ENCODE assay signal across 2 cellular contexts in the genomic region with DNA sequence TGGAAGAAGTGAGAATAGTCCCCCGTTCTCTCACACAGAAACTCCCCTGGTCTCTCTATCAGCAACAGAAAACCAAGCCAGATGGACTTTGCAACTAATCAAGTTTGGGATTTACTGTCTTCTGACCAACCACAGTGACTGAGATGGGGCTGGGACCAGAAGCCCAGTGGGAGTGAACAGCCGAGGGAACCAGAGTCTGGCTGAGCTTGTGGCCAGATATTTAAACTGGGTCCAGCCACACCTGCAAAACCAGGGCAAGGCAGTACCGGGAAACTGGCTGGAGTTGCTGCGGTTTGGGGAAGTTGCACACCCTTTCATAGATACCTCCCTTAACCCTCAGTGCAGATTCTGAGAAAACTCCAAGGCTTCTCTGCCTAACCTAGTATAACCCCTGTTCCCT.
TF ChIP-seq lines count a peak whose summit lies in the region.

No MANE protein-coding gene starts in this region.

TF ChIP-seq in liver, 16 proteins besides CTCF, POLR2A, EP300 and RAD21:
- TF ChIP-seq YY1 (IDR thresholded peaks at IDR 0.05) (peak; percentile 32), SP1 (IDR thresholded peaks at IDR 0.05) (peak; percentile 72), JUND (IDR thresholded peaks at IDR 0.05) (peak in 1 of 2 donors; percentile 12), RXRA (IDR thresholded peaks at IDR 0.05) (peak; percentile 43 to 59), HNF4A (conservative IDR thresholded peaks at IDR 0.05) (peak; percentile 84 to 88), HNF4G (IDR thresholded peaks at IDR 0.05) (peak; percentile 75), GABPA (IDR thresholded peaks at IDR 0.05 in 1 of 2, conservative IDR thresholded peaks at IDR 0.05 in 1 of 2) (no peak), EGR1 (IDR thresholded peaks at IDR 0.05; ENCODE audit: low read depth in 2 of 2) (no peak)
- TF ChIP-seq, protein P1, sequence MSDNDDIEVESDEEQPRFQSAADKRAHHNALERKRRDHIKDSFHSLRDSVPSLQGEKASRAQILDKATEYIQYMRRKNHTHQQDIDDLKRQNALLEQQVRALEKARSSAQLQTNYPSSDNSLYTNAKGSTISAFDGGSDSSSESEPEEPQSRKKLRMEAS (IDR thresholded peaks at IDR 0.05) = no peak
- TF ChIP-seq, protein P2, sequence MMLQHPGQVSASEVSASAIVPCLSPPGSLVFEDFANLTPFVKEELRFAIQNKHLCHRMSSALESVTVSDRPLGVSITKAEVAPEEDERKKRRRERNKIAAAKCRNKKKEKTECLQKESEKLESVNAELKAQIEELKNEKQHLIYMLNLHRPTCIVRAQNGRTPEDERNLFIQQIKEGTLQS (IDR thresholded peaks at IDR 0.05) = no peak

TF ChIP-seq in HepG2, 621 proteins besides CTCF, POLR2A, EP300 and RAD21:
- TF ChIP-seq GABPB1 (CRISPR knock-in tag; IDR thresholded peaks at IDR 0.05) (no peak), MYC (CRISPR knock-in tag; IDR thresholded peaks at IDR 0.05; ENCODE audit: borderline replicate concordance) (no peak), HMG20A (CRISPR knock-in tag; IDR thresholded peaks at IDR 0.05; ENCODE audit: borderline replicate concordance) (no peak), NONO (IDR thresholded peaks at IDR 0.05) (no peak), NONO (CRISPR knock-in tag; conservative IDR thresholded peaks at IDR 0.05) (no peak), SALL2 (CRISPR knock-in tag; IDR thresholded peaks at IDR 0.05) (no peak), POLR2G (IDR thresholded peaks at IDR 0.05; ENCODE audit: low read depth, low read length) (no peak), ZNF234 (CRISPR knock-in tag; conservative IDR thresholded peaks at IDR 0.05) (no peak), SMARCE1 (IDR thresholded peaks at IDR 0.05; ENCODE audit: borderline replicate concordance) (no peak)
- TF ChIP-seq, protein P3, sequence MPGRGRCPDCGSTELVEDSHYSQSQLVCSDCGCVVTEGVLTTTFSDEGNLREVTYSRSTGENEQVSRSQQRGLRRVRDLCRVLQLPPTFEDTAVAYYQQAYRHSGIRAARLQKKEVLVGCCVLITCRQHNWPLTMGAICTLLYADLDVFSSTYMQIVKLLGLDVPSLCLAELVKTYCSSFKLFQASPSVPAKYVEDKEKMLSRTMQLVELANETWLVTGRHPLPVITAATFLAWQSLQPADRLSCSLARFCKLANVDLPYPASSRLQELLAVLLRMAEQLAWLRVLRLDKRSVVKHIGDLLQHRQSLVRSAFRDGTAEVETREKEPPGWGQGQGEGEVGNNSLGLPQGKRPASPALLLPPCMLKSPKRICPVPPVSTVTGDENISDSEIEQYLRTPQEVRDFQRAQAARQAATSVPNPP (CRISPR knock-in tag; IDR thresholded peaks at IDR 0.05) = no peak
- TF ChIP-seq, protein P4, sequence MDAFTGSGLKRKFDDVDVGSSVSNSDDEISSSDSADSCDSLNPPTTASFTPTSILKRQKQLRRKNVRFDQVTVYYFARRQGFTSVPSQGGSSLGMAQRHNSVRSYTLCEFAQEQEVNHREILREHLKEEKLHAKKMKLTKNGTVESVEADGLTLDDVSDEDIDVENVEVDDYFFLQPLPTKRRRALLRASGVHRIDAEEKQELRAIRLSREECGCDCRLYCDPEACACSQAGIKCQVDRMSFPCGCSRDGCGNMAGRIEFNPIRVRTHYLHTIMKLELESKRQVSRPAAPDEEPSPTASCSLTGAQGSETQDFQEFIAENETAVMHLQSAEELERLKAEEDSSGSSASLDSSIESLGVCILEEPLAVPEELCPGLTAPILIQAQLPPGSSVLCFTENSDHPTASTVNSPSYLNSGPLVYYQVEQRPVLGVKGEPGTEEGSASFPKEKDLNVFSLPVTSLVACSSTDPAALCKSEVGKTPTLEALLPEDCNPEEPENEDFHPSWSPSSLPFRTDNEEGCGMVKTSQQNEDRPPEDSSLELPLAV (CRISPR knock-in tag; conservative IDR thresholded peaks at IDR 0.05; ENCODE audit: low read depth) = no peak
- TF ChIP-seq, protein P5, sequence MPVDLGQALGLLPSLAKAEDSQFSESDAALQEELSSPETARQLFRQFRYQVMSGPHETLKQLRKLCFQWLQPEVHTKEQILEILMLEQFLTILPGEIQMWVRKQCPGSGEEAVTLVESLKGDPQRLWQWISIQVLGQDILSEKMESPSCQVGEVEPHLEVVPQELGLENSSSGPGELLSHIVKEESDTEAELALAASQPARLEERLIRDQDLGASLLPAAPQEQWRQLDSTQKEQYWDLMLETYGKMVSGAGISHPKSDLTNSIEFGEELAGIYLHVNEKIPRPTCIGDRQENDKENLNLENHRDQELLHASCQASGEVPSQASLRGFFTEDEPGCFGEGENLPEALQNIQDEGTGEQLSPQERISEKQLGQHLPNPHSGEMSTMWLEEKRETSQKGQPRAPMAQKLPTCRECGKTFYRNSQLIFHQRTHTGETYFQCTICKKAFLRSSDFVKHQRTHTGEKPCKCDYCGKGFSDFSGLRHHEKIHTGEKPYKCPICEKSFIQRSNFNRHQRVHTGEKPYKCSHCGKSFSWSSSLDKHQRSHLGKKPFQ (CRISPR knock-in tag; IDR thresholded peaks at IDR 0.05; ENCODE audit: insufficient replicate concordance) = no peak
- TF ChIP-seq, protein P6, sequence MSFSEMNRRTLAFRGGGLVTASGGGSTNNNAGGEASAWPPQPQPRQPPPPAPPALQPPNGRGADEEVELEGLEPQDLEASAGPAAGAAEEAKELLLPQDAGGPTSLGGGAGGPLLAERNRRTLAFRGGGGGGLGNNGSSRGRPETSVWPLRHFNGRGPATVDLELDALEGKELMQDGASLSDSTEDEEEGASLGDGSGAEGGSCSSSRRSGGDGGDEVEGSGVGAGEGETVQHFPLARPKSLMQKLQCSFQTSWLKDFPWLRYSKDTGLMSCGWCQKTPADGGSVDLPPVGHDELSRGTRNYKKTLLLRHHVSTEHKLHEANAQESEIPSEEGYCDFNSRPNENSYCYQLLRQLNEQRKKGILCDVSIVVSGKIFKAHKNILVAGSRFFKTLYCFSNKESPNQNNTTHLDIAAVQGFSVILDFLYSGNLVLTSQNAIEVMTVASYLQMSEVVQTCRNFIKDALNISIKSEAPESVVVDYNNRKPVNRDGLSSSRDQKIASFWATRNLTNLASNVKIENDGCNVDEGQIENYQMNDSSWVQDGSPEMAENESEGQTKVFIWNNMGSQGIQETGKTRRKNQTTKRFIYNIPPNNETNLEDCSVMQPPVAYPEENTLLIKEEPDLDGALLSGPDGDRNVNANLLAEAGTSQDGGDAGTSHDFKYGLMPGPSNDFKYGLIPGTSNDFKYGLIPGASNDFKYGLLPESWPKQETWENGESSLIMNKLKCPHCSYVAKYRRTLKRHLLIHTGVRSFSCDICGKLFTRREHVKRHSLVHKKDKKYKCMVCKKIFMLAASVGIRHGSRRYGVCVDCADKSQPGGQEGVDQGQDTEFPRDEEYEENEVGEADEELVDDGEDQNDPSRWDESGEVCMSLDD (CRISPR knock-in tag; IDR thresholded peaks at IDR 0.05; ENCODE audit: borderline replicate concordance) = no peak
- TF ChIP-seq, protein P7, sequence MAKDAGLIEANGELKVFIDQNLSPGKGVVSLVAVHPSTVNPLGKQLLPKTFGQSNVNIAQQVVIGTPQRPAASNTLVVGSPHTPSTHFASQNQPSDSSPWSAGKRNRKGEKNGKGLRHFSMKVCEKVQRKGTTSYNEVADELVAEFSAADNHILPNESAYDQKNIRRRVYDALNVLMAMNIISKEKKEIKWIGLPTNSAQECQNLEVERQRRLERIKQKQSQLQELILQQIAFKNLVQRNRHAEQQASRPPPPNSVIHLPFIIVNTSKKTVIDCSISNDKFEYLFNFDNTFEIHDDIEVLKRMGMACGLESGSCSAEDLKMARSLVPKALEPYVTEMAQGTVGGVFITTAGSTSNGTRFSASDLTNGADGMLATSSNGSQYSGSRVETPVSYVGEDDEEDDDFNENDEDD (CRISPR knock-in tag; IDR thresholded peaks at IDR 0.05; ENCODE audit: borderline replicate concordance) = no peak
- TF ChIP-seq, protein P8, sequence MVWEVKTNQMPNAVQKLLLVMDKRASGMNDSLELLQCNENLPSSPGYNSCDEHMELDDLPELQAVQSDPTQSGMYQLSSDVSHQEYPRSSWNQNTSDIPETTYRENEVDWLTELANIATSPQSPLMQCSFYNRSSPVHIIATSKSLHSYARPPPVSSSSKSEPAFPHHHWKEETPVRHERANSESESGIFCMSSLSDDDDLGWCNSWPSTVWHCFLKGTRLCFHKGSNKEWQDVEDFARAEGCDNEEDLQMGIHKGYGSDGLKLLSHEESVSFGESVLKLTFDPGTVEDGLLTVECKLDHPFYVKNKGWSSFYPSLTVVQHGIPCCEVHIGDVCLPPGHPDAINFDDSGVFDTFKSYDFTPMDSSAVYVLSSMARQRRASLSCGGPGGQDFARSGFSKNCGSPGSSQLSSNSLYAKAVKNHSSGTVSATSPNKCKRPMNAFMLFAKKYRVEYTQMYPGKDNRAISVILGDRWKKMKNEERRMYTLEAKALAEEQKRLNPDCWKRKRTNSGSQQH (CRISPR knock-in tag; IDR thresholded peaks at IDR 0.05; ENCODE audit: low read depth) = no peak
- TF ChIP-seq, protein P9, sequence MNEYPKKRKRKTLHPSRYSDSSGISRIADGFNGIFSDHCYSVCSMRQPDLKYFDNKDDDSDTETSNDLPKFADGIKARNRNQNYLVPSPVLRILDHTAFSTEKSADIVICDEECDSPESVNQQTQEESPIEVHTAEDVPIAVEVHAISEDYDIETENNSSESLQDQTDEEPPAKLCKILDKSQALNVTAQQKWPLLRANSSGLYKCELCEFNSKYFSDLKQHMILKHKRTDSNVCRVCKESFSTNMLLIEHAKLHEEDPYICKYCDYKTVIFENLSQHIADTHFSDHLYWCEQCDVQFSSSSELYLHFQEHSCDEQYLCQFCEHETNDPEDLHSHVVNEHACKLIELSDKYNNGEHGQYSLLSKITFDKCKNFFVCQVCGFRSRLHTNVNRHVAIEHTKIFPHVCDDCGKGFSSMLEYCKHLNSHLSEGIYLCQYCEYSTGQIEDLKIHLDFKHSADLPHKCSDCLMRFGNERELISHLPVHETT (CRISPR knock-in tag; conservative IDR thresholded peaks at IDR 0.05) = no peak
